In the genomic region with DNA sequence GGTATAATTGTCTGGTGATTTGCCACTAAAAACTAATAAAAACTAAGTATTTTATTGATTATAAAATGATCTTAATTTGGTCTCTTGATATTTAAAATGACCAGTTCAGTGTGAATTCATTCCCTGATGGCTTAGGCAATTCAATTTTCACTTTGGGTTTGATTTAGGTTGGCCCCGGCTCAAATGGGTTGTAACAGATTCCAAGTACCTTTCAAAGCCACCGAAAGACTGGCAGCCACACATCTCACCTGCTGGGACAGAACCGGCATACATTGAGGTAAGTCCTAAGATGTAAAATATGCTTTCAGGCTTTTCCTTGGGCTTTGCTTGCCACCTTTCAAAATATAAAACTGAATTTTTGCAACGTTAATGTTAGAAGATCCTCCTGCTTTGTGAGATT, we compare ENCODE assay signal across 30 cellular contexts.
"Had no signal": no experiment of that assay in that cellular context is flagged by ENCODE, and none has a peak within 500 bp of the region (broad histone marks: within the 10 kb centered on the region; RNA-seq: fewer than 3 reads in every experiment).

No MANE protein-coding gene starts in this region.

- H3K27ac ChIP-seq: cardiac muscle cell, Peyer's patch, SJSA1 had no signal

- H3K4me3 Mint-ChIP-seq: activated CD4-positive, alpha-beta T cell treated with anti-CD3 and anti-CD28 coated beads, Interleukin-2, amount 10 ng/mL, durations not matched to agents 24 days and 14 days; activated CD8-positive, alpha-beta T cell treated with anti-CD3 and anti-CD28 coated beads, Interleukin-2, amount 10 ng/mL, durations not matched to agents 7 days and 5 days; activated naive CD8-positive, alpha-beta T cell treated with anti-CD3 and anti-CD28 coated beads for 36 hours; activated T-cell treated with anti-CD3 and anti-CD28 coated beads, Interleukin-2, amount 50 U/mL, for 24 hours; central memory CD8-positive, alpha-beta T cell; T-helper 1 cell treated with Interleukin-12 subunit alpha and Interleukin-12 subunit beta and Interleukin-4 antibody, amounts not matched to agents 30 μg/mL and 1 μg/mL, for 36 hours; T-helper 2 cell treated with Interferon-gamma antibody and Interleukin-4, amounts not matched to agents 5 μg/mL and 100 μg/mL, for 36 hours had no signal

- DNase-seq: activated CD4-positive, alpha-beta T cell treated with anti-CD3 and anti-CD28 coated beads, Interleukin-2, amount 10 ng/mL, durations not matched to agents 24 days and 14 days; activated CD4-positive, alpha-beta T cell treated with anti-CD3 and anti-CD28 coated beads, Interleukin-2, amount 50 U/mL, for 4 hours; activated CD8-positive, alpha-beta T cell treated with anti-CD3 and anti-CD28 coated beads, Interleukin-2, amount 10 ng/mL, durations not matched to agents 7 days and 5 days; activated effector memory CD4-positive, alpha-beta T cell treated with Interleukin-2 at 50 U/mL for 16 hours; activated naive CD4-positive, alpha-beta T cell treated with anti-CD3 and anti-CD28 coated beads, Interleukin-2, amount 50 U/mL, for 16 hours; activated naive CD8-positive, alpha-beta T cell treated with anti-CD3 and anti-CD28 coated beads for 36 hours; activated T-cell treated with anti-CD3 and anti-CD28 coated beads, Interleukin-2, amount 50 U/mL, for 24 hours; amniotic stem cell; aorta; NCI-H1092 treated with DMSO at 0.1 percent for 48 hours; NCI-H1417; NCI-H146; NCI-H187; NCI-H2029 treated with DMSO at 0.1 percent for 48 hours; NCI-H2107; NCI-H226; NCI-H446 treated with DMSO at 0.1 percent for 48 hours; NCI-H69; NK-92 treated with Interleukin-12 subunit alpha and Interleukin-12 subunit beta, amount 100 ng/mL, for 24 hours; PC-3; Peyer's patch; RPMI8226; SHP77 treated with DMSO at 0.1 percent for 48 hours; SK-N-SH had no signal

- H3K4me1 Mint-ChIP-seq: activated CD4-positive, alpha-beta T cell treated with anti-CD3 and anti-CD28 coated beads, Interleukin-2, amount 10 ng/mL, durations not matched to agents 24 days and 14 days; activated naive CD8-positive, alpha-beta T cell treated with anti-CD3 and anti-CD28 coated beads for 36 hours; central memory CD8-positive, alpha-beta T cell had no signal

- H3K27ac Mint-ChIP-seq: activated CD4-positive, alpha-beta T cell treated with anti-CD3 and anti-CD28 coated beads, Interleukin-2, amount 10 ng/mL, durations not matched to agents 24 days and 14 days; activated CD8-positive, alpha-beta T cell treated with anti-CD3 and anti-CD28 coated beads, Interleukin-2, amount 10 ng/mL, durations not matched to agents 7 days and 5 days; activated naive CD8-positive, alpha-beta T cell treated with anti-CD3 and anti-CD28 coated beads for 36 hours; activated T-cell treated with anti-CD3 and anti-CD28 coated beads, Interleukin-2, amount 50 U/mL, for 24 hours; T-helper 1 cell treated with Interleukin-12 subunit alpha and Interleukin-12 subunit beta and Interleukin-4 antibody, amounts not matched to agents 30 μg/mL and 1 μg/mL, for 36 hours; T-helper 2 cell treated with Interferon-gamma antibody and Interleukin-4, amounts not matched to agents 5 μg/mL and 100 μg/mL, for 36 hours had no signal

- H3K27me3 Mint-ChIP-seq: activated CD4-positive, alpha-beta T cell treated with anti-CD3 and anti-CD28 coated beads, Interleukin-2, amount 10 ng/mL, durations not matched to agents 24 days and 14 days; activated naive CD8-positive, alpha-beta T cell treated with anti-CD3 and anti-CD28 coated beads for 36 hours; activated T-cell treated with anti-CD3 and anti-CD28 coated beads, Interleukin-2, amount 50 U/mL, for 24 hours; central memory CD8-positive, alpha-beta T cell had no signal

- H3K9me3 Mint-ChIP-seq: activated CD4-positive, alpha-beta T cell treated with anti-CD3 and anti-CD28 coated beads, Interleukin-2, amount 10 ng/mL, durations not matched to agents 24 days and 14 days; activated naive CD8-positive, alpha-beta T cell treated with anti-CD3 and anti-CD28 coated beads for 36 hours; activated T-cell treated with anti-CD3 and anti-CD28 coated beads, Interleukin-2, amount 50 U/mL, for 24 hours; central memory CD8-positive, alpha-beta T cell; T-helper 1 cell treated with Interleukin-12 subunit alpha and Interleukin-12 subunit beta and Interleukin-4 antibody, amounts not matched to agents 30 μg/mL and 1 μg/mL, for 36 hours; T-helper 2 cell treated with Interferon-gamma antibody and Interleukin-4, amounts not matched to agents 5 μg/mL and 100 μg/mL, for 36 hours had no signal

- H3K9me3 ChIP-seq: Peyer's patch, SJSA1, SK-N-SH had no signal

- ATAC-seq: activated CD8-positive, alpha-beta T cell treated with anti-CD3 and anti-CD28 coated beads, Interleukin-2, amount 10 ng/mL, durations not matched to agents 7 days and 5 days; K562; PC-3 had no signal

- H3K4me3 ChIP-seq: cardiac muscle cell, K562, Peyer's patch, SJSA1 had no signal

- H3K27me3 ChIP-seq: cardiac muscle cell, Peyer's patch, SJSA1 had no signal
